Comparison of ENCODE assay signal across 22 cellular contexts in the genomic region with DNA sequence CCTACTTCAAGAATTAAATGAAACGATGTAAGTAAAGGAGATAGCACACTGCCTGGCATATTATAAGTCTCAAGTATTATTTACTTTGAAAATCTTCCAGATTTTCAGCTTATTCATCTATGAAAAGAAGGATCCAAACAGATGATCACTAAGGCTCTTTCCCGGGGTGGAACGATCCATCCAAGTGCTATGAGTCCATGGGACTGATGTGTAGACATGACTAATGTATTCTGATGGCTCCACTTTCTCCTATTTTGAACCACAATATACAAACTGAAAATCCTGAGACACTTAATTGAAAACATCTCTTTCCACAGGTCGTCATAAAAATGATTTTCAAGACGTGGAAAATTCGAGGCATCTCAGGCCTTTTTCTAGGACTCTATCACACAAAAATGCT. TPM values are rescaled to one million over a fixed set of nuclear protein-coding genes. Genes with fewer than 3 reads are reported as not detected.
"Had no signal": no experiment of that assay in that cellular context is flagged by ENCODE, and none has a peak within 500 bp of the region (broad histone marks: within the 10 kb centered on the region; RNA-seq: fewer than 3 reads in every experiment).

No MANE protein-coding gene starts in this region.

- H3K4me3 ChIP-seq: adrenal gland, tibial artery had no signal

- H3K27ac ChIP-seq: adrenal gland, tibial artery had no signal

- H3K9me3 ChIP-seq: adrenal gland, tibial artery had no signal

- ATAC-seq: activated CD8-positive, alpha-beta T cell treated with anti-CD3 and anti-CD28 coated beads for 36 hours; activated T-cell treated with anti-CD3 and anti-CD28 coated beads, Interleukin-2, amount 50 U/mL, for 4 hours; natural killer cell treated with Interleukin-12 subunit alpha and Interleukin-12 subunit beta and Interleukin-15 and Interleukin-18, amount 100 ng/mL, for 72 hours; stimulated activated naive B cell treated with anti-CD40 and anti-IgM and Interleukin-4, amounts not matched to agents 10 μg/mL and 1 μg/mL and 100 μg/mL, for 72 hours had no signal

- DNase-seq: activated CD4-positive, alpha-beta T cell treated with anti-CD3 and anti-CD28 coated beads for 48 hours; activated CD8-positive, alpha-beta T cell treated with anti-CD3 and anti-CD28 coated beads for 36 hours; activated effector memory CD4-positive, alpha-beta T cell treated with Interleukin-2 at 50 U/mL for 16 hours; activated naive CD4-positive, alpha-beta T cell treated with anti-CD3 and anti-CD28 coated beads, Interleukin-2, amount 50 U/mL, for 16 hours; activated T-cell treated with anti-CD3 and anti-CD28 coated beads, Interleukin-2, amount 50 U/mL, for 4 hours; head of caudate nucleus; immature natural killer cell; nucleus accumbens; stimulated activated CD4-positive, alpha-beta T cell treated with anti-CD3 and anti-CD28 coated beads, Interleukin-2, amount 100 ng/mL, for 48 hours; stimulated activated naive B cell treated with anti-CD40 and anti-IgM and Interleukin-4, amounts not matched to agents 10 μg/mL and 1 μg/mL and 100 μg/mL, for 72 hours; tibial artery had no signal

- FAIRE-seq: endometrium, frontal cortex, urothelium cell line had no signal

RNA-seq across cellular contexts. Expression of a gene that starts 33.4 kb away (rescaled TPM):
- total RNA-seq: activated CD8-positive, alpha-beta T cell treated with anti-CD3 and anti-CD28 coated beads for 36 hours; adrenal gland; cardiac septum; lower leg skin; mesenteric fat pad; natural killer cell treated with Interleukin-12 subunit alpha and Interleukin-12 subunit beta and Interleukin-15 and Interleukin-18, amount 100 ng/mL, for 72 hours; skeletal muscle tissue; subcutaneous adipose tissue had no signal
- polyA plus RNA-seq: esophagus, immature natural killer cell had no signal
